Comparison of ENCODE assay signal across 8 cellular contexts in the genomic region with DNA sequence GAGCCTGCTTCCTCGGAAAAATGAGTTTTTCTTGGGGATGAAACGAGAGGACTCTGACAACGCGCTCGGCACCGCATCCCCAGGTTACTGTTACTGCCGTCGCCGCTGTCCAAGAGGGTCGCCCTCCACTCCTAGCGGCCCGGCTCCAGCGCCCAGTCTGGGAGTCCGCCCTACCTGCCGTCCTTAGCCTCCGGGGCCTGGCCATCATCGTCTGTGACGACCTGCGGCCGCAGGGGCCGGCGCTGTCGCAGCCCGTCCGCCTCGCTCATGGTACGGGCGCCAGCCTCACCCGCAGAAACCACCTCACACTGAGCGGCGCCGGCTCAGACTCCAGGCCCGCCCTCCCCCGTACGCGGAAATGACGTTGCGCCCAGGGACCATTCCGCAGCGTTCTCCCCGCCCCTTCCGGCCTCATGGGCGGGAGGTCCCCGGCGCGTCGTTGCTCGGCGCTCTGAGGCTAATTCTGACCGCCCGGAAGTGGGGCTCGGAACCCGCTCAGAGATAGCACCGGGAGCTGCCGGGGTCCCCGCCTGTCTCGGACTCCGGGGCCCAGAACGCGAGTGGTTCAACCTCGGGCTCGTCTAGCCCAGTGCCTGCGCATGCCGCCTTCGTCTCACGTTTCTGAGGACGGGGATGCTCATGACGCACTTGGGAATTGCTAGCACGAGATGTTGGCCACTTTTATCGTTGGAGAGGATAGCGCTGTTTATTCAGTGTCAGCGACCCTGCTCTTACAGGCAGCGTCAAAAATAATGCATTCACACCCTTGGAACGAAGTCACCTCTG. TPM values are rescaled to one million over a fixed set of nuclear protein-coding genes. Genes with fewer than 3 reads are reported as not detected.
A peak's percentile ranks its signal among the peaks of the same experiment; 100 is the strongest.
DNase-seq lines count a peak whose midpoint lies in the region; ATAC-seq, FAIRE-seq and TF ChIP-seq lines count a peak whose summit lies in the region.

Gene APMAP (minus strand): TSS at position 332 of the 786 bp plus-strand sequence. CDS start 63 bp downstream, at position 269.

- FAIRE-seq in GM12892 (lab: Jason Lieb, UNC) = peak; percentile 97

- DNase-seq in GM12892 (ENCODE audit: insufficient read length) (peak; percentile 94), NCI-H1417 (lab: John Stamatoyannopoulos, UW) (peak; percentile 90 to 98 (median 97)), T-cell (peak; percentile 87 to 98 (median 95)), cardiac septum (ENCODE audit: low spot score) (peak; percentile 99), posterior cingulate gyrus (peak; percentile 93 to 99 (median 97)), type B pancreatic cell (ENCODE audit: extremely low spot score, unreplicated experiment) (peak; percentile 93)

- H3K9me3 Mint-ChIP-seq in T-cell = no peaks in the 10 kb centered on the region
- H3K9me3 Mint-ChIP-seq in type B pancreatic cell = no peaks in the 10 kb centered on the region

- H3K4me3 Mint-ChIP-seq in T-cell (peak within 1 kb of the TSS; percentile 95 to 99 (median 95)), type B pancreatic cell (peak within 1 kb of the TSS; percentile 94)

- WGBS in adipose tissue, 3 donors = 0 to 1% (median 1%) methylated on average over 74 of the region's 74 CpGs

- no peak for TF ChIP-seq CTCF in type B pancreatic cell (conservative IDR thresholded peaks at IDR 0.05)

- H3K27ac ChIP-seq in adipose tissue (ENCODE audit: low read depth, low read length) = peak within 1 kb of the TSS; percentile 25

- CTCF ChIA-PET in T-cell (lab: Charles Lee) = interaction anchor here (0.6 to 5.2 kb wide), 5 partner anchors 67 to 156 kb away, joined by 3 to 35 read pairs (median 9); no protein-coding TSS in a partner anchor

- H3K27ac Mint-ChIP-seq in T-cell (peak within 1 kb of the TSS; percentile 94 to 96), type B pancreatic cell (peak within 1 kb of the TSS; percentile 89)

- H3K27me3 Mint-ChIP-seq in T-cell = no peaks in the 10 kb centered on the region
- H3K27me3 Mint-ChIP-seq in type B pancreatic cell = peaks cover 7% of the 10 kb centered on the region

- POLR2A ChIA-PET in T-cell (lab: Charles Lee) = interaction anchor here in 1 of 2 donors (1.0 kb wide), 1 partner anchor 32 kb away, joined by 3 read pairs; no protein-coding TSS in a partner anchor

- peak; percentile 94 for TF ChIP-seq POLR2A in GM12892 (IDR thresholded peaks at IDR 0.05; ENCODE audit: low read depth, low read length)

- H3K4me1 Mint-ChIP-seq in T-cell (peaks cover 48 to 70% (median 70%) of the 10 kb centered on the region in 3 donors), type B pancreatic cell (ENCODE audit: unreplicated experiment) (peaks cover 36% of the 10 kb centered on the region)

- H3K36me3 Mint-ChIP-seq in T-cell = peaks cover 11% of the 10 kb centered on the region
- H3K36me3 Mint-ChIP-seq in type B pancreatic cell = no peaks in the 10 kb centered on the region

- ATAC-seq in HG02763 (IDR thresholded peaks at IDR 0.05; ENCODE audit: unreplicated experiment) (peak; percentile 96), T-cell (replicated peaks in 1 of 4) (peak; percentile 94 to 96 (median 95))

- intact Hi-C loops in cardiac septum (cut with DNase I) = loop anchor here (2.0 to 5.0 kb wide), 3 partner anchors 66 to 405 kb away; partner anchors contain the start of gene ACSS1
- intact Hi-C loops in posterior cingulate gyrus (cut with DNase I) = loop anchor here (5.0 kb wide), 1 partner anchor 205 kb away; the partner anchor contains the start of gene ENTPD6

RNA-seq across cellular contexts. Expression of gene APMAP, which starts in this region (rescaled TPM):
- polyA plus RNA-seq in GM12892 (2012; ENCODE audit: missing spikeins) = 21.6 TPM
- total RNA-seq in T-cell (10 to 100 TPM; 32.2 to 53.0 (median 49.8) TPM), cardiac septum (28.2 TPM), type B pancreatic cell (ENCODE audit: low replicate concordance) (71.6 and 72.8 TPM in 2 replicates)
- polyA plus RNA-seq in adipose tissue = 100 to 1,000 TPM in 1 of 3 donors, 10 to 100 TPM in 2; 52.2 to 341 (median 81.1) TPM

Comparison
In these comparisons a context has a peak if more than half of its experiments do, and no peak if none do; other contexts are left out.
1. Peak in every context shown above with its lines: DNase-seq, ATAC-seq and H3K27ac ChIP-seq.